24 cellular contexts compared by ENCODE assay signal in the genomic region with DNA sequence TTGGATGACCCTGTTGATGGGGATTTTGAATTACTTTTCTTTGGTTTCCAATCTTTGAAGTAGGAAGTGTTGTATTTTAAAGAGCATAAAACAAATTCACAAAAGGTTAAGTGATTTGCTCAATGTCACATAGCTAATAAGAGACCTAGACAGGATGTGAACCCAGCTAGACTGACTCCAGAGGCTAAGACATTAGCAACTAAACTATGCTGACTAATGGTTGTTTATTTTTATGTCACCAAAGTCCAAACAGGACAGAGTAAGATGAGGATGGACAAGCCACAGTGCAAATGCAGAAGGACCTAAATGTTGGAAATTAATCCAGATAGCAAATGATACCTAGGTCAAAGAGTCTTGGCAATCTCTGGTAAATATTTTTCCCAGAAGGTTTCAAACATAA.
"Had no signal": no experiment of that assay in that cellular context is flagged by ENCODE, and none has a peak within 500 bp of the region (broad histone marks: within the 10 kb centered on the region; RNA-seq: fewer than 3 reads in every experiment).

No MANE protein-coding gene starts in this region.

- H3K4me1 ChIP-seq: foreskin keratinocyte, uterus had no signal

- H3K9me3 ChIP-seq: heart right ventricle, left ventricle myocardium inferior, mucosa of descending colon, ovary, stomach, suprapubic skin, uterus had no signal

- ATAC-seq: activated CD4-positive, alpha-beta T cell treated with anti-CD3 and anti-CD28 coated beads for 36 hours; activated CD8-positive, alpha-beta memory T cell treated with anti-CD3 and anti-CD28 coated beads, Interleukin-2, amount 10 ng/mL, durations not matched to agents 7 days and 5 days; activated CD8-positive, alpha-beta T cell treated with anti-CD3 and anti-CD28 coated beads, Interleukin-2, amount 10 ng/mL, durations not matched to agents 7 days and 5 days; activated naive CD8-positive, alpha-beta T cell treated with anti-CD3 and anti-CD28 coated beads, Interleukin-2, amount 50 U/mL, for 24 hours; esophagus mucosa; foreskin keratinocyte; mucosa of descending colon; stimulated activated naive B cell treated with anti-CD40 and anti-IgM and Interleukin-4, amounts not matched to agents 10 μg/mL and 1 μg/mL and 100 μg/mL, for 72 hours had no signal

- H3K27ac ChIP-seq: foreskin keratinocyte, heart right ventricle, left ventricle myocardium inferior, ovary, stomach, suprapubic skin, uterus had no signal

- H3K36me3 ChIP-seq: heart right ventricle, left ventricle myocardium inferior, ovary, stomach, suprapubic skin, uterus had no signal

- H3K27me3 ChIP-seq: foreskin keratinocyte, heart right ventricle, ovary, stomach, suprapubic skin, uterus had no signal

- DNase-seq: activated CD4-positive, alpha-beta T cell treated with anti-CD3 and anti-CD28 coated beads for 36 hours; activated CD4-positive, CD25-positive, alpha-beta regulatory T cell; activated CD8-positive, alpha-beta memory T cell treated with anti-CD3 and anti-CD28 coated beads, Interleukin-2, amount 10 ng/mL, durations not matched to agents 7 days and 5 days; activated CD8-positive, alpha-beta T cell treated with anti-CD3 and anti-CD28 coated beads, Interleukin-2, amount 10 ng/mL, durations not matched to agents 7 days and 5 days; activated naive CD8-positive, alpha-beta T cell treated with anti-CD3 and anti-CD28 coated beads, Interleukin-2, amount 50 U/mL, for 24 hours; activated T-cell treated with anti-CD3 and anti-CD28 coated beads, Interleukin-2, amount 50 U/mL, for 48 hours; amygdala; caudate nucleus; endodermal cell; foreskin keratinocyte; heart right ventricle; left ventricle myocardium inferior; mucosa of descending colon; ovary; retina; stimulated activated CD4-positive, alpha-beta T cell treated with anti-CD3 and anti-CD28 coated beads, Interleukin-15, amount 100 ng/mL, for 24 hours; stimulated activated CD4-positive, alpha-beta T cell treated with anti-CD3 and anti-CD28 coated beads, Interleukin-2, amount 100 ng/mL, for 24 hours; stimulated activated naive B cell treated with anti-CD40 and anti-IgM and Interleukin-4, amounts not matched to agents 10 μg/mL and 1 μg/mL and 100 μg/mL, for 72 hours; stomach; trophoblast cell; uterus had no signal

- H3K4me3 ChIP-seq: heart right ventricle, left ventricle myocardium inferior, lung, mucosa of descending colon, ovary, stomach, suprapubic skin, uterus had no signal
